Comparison of ENCODE assay signal across 8 cellular contexts in the genomic region with DNA sequence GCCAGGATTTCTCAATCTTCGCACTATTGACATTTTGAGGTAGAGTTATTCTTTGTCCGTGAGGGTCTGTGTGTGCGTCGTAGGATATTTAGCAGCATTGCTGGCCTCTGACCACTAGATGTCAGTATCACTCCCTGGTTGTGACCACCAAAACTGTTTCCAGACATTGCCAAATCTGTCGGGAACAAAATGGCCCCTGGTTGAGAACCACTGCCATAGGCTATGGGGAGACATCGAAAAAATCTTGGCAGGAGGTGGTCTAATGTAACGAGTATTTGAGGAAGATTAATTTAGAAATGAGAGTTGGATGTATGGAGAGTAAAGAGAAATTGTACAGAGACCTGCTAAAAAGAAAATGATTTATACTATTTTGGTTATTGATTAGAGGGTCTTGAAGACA.
DNase-seq lines count a peak whose midpoint lies in the region; ATAC-seq and TF ChIP-seq lines count a peak whose summit lies in the region.

No MANE protein-coding gene starts in this region.

- H3K27ac ChIP-seq in CD4-positive, alpha-beta memory T cell (ENCODE audit: low read depth, low read length), result no peak overlapping the region
- H3K27ac ChIP-seq in WERI-Rb-1, result no peak overlapping the region

- peak overlapping the region in 5 of 7 donors; percentile 2 to 89 (median 42) for H3K27ac Mint-ChIP-seq in CD4-positive, alpha-beta memory T cell

- peaks cover 22% of the 10 kb centered on the region for H3K36me3 ChIP-seq in CD4-positive, alpha-beta memory T cell (ENCODE audit: insufficient read depth, low read length)
- H3K36me3 ChIP-seq in WERI-Rb-1, result no peaks in the 10 kb centered on the region

- DNase-seq in CD4-positive, alpha-beta memory T cell, result peak; percentile 27 to 43 (median 33)
- DNase-seq in NCI-H146 (lab: John Stamatoyannopoulos, UW) (peak; percentile 61), WERI-Rb-1 (peak; percentile 35), lung microvascular endothelial cell (ENCODE audit: low read depth in 2 of 2) (peak; percentile 52 to 70), UCSD-AML1 (lab: John Stamatoyannopoulos, UW; ENCODE audit: unreplicated experiment) (no peak)
- DNase-seq in effector CD4-positive, alpha-beta T cell, result peak; percentile 11
- peak; percentile 4 for DNase-seq in stimulated activated CD8-positive, alpha-beta memory T cell treated with anti-CD3 and anti-CD28 coated beads, Interleukin-4, amount 100 ng/mL, for 24 hours (ENCODE audit: low read depth)

- peak; percentile 79 for TF ChIP-seq CTCF in WERI-Rb-1 (IDR thresholded peaks at IDR 0.05; ENCODE audit: low read depth, low read length)

- H3K27me3 ChIP-seq in CD4-positive, alpha-beta memory T cell (ENCODE audit: insufficient read depth, low read length), result no peaks in the 10 kb centered on the region
- peaks cover 44% of the 10 kb centered on the region for H3K27me3 ChIP-seq in WERI-Rb-1 (ENCODE audit: insufficient read depth, low read depth, severe bottlenecking)

- no peak overlapping the region for H3K4me3 ChIP-seq in CD4-positive, alpha-beta memory T cell (ENCODE audit: low read length in 2 of 2)
- H3K4me3 ChIP-seq in WERI-Rb-1 (ENCODE audit: low read depth, low read length), result no peak overlapping the region

- CTCF ChIA-PET in CD4-positive, alpha-beta memory T cell (lab: Charles Lee; ENCODE audit: partially characterized antibody), result no interaction called here

- H3K4me1 Mint-ChIP-seq in CD4-positive, alpha-beta memory T cell, result peaks cover 11 to 16% (median 15%) of the 10 kb centered on the region in 4 donors

- intact Hi-C loops in CD4-positive, alpha-beta memory T cell (cut with micrococcal nuclease), result loop anchor here (1.0 to 5.0 kb wide), 2 partner anchors 107 to 203 kb away; a partner anchor contains a TSS

- peak overlapping the region in 3 of 8 donors; percentile 20 to 63 (median 56) for H3K4me3 Mint-ChIP-seq in CD4-positive, alpha-beta memory T cell

- ATAC-seq in GM19372 (IDR thresholded peaks at IDR 0.05; ENCODE audit: low read depth, unreplicated experiment), result peak; percentile 57

- H3K36me3 Mint-ChIP-seq in CD4-positive, alpha-beta memory T cell, result peaks cover 13 to 62% of the 10 kb centered on the region in 2 donors

- no peaks in the 10 kb centered on the region for H3K9me3 ChIP-seq in CD4-positive, alpha-beta memory T cell (ENCODE audit: control insufficient read depth in 1 of 2, low read length in 2 of 2)
- no peaks in the 10 kb centered on the region for H3K9me3 ChIP-seq in WERI-Rb-1 (ENCODE audit: severe bottlenecking)

- POLR2A ChIA-PET in CD4-positive, alpha-beta memory T cell (lab: Charles Lee; ENCODE audit: partially characterized antibody), result no interaction called here

- H3K9me3 Mint-ChIP-seq in CD4-positive, alpha-beta memory T cell, result no peaks in the 10 kb centered on the region

- peaks cover 11% of the 10 kb centered on the region for H3K4me1 ChIP-seq in CD4-positive, alpha-beta memory T cell (ENCODE audit: insufficient read depth, low read length)

- H3K27me3 Mint-ChIP-seq in CD4-positive, alpha-beta memory T cell, result no peaks in the 10 kb centered on the region
